ENCODE assay signal across 8 cellular contexts in the genomic region with DNA sequence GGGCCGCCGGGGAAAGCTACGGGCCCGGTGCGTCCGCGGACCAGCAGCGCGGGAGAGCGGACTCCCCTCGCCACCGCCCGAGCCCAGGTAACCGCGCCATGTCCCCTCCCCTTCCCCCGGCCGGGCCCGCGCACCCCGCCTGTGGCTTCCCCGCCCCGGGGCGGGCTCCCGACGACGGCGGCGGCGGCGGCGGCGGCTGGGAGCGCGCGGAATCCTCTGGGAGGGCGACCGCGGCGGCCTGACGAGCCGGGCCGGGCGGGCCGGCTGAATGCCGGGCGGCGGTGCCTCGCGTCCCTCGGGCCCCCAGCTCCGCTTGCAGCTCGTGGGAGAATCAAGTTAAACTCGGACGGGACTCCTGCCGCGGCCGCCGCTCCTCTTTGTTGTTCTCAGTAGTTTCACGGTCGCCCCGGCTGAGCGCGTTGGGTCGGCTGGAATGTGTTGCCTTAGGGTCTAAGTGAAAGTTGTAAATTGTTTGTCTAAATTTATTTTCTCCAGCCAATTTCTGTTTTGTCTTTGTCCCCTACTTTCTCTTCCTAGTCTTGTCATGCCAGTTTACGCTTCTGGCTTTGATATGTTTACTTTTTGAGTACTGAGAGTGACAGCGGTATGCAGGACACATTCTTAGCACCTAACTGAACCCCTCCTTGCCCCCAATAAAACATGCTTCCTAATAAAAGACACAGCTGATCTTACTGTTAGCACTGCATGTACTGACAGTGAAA. TPM values are rescaled to one million over a fixed set of nuclear protein-coding genes. Genes with fewer than 3 reads are reported as not detected.
DNase-seq lines count a peak whose midpoint lies in the region; ATAC-seq, FAIRE-seq and TF ChIP-seq lines count a peak whose summit lies in the region.

No MANE protein-coding gene starts in this region.

- TF ChIP-seq POLR2A in GM12892 (IDR thresholded peaks at IDR 0.05; ENCODE audit: low read depth, low read length) = no peak

- H3K4me3 ChIP-seq in kidney epithelial cell (ENCODE audit: low read depth, low read length) = peak overlapping the region; percentile 89

- H3K4me1 Mint-ChIP-seq in WTC11 = peaks cover 67% of the 10 kb centered on the region

- H3K27ac Mint-ChIP-seq in WTC11 = peak overlapping the region; percentile 93

- ATAC-seq in WTC11 = peak; percentile 44

- peak overlapping the region; percentile 98 for H3K4me3 Mint-ChIP-seq in WTC11

- TF ChIP-seq CTCF in WTC11 (IDR thresholded peaks at IDR 0.05) (no peak), kidney epithelial cell (IDR thresholded peaks at IDR 0.05; ENCODE audit: insufficient read depth, low read length, poor library complexity, severe bottlenecking) (no peak)

- DNase-seq in GM12892 (ENCODE audit: insufficient read length) = peak; percentile 55
- peak; percentile 44 for DNase-seq in HEK293T (ENCODE audit: extremely low spot score)
- peak; percentile 8 for DNase-seq in NCI-H1048 (lab: John Stamatoyannopoulos, UW)
- DNase-seq in WTC11 (ENCODE audit: low spot score) = peak; percentile 65
- DNase-seq in caudate nucleus (lab: John Stamatoyannopoulos, UW) = peak in 56 of 61 donors; percentile 3 to 81 (median 58)
- DNase-seq in kidney epithelial cell (ENCODE audit: low read depth) = no peak
- DNase-seq in stimulated activated CD4-positive, alpha-beta T cell treated with anti-CD3 and anti-CD28 coated beads, Interleukin-15, amount 100 ng/mL, for 24 hours = peak; percentile 76
- no peak for DNase-seq in GM19240 (ENCODE audit: insufficient read length, low spot score)

- no peaks in the 10 kb centered on the region for H3K36me3 ChIP-seq in kidney epithelial cell (ENCODE audit: control insufficient read depth, insufficient read depth, low read length)

- POLR2A ChIA-PET in HEK293T (lab: Yijun Ruan, JAX) (interaction anchor here (0.6 to 1.9 kb wide), 15 partner anchors 9 to 214 kb away, joined by 3 to 9 read pairs (median 4); partner anchors contain the start of genes ELAC1, ME2 and MEX3C), WTC11 (lab: Charles Lee) (interaction anchor here (0.6 to 2.5 kb wide), 12 partner anchors 8 to 167 kb away, joined by 3 to 12 read pairs (median 6); partner anchors contain the start of genes ELAC1, ME2 and MEX3C)

- no peak for FAIRE-seq in GM12892 (lab: Jason Lieb, UNC)

- H3K27ac ChIP-seq in caudate nucleus (ENCODE audit: low read depth, low read length) = peak overlapping the region; percentile 92

- no peaks in the 10 kb centered on the region for H3K27me3 Mint-ChIP-seq in WTC11 (ENCODE audit: low read depth)

- peaks cover 10% of the 10 kb centered on the region for H3K36me3 Mint-ChIP-seq in WTC11

- H3K9me3 Mint-ChIP-seq in WTC11 = no peaks in the 10 kb centered on the region

- H3K27me3 ChIP-seq in kidney epithelial cell (ENCODE audit: control insufficient read depth, insufficient read depth, low read length) = no peaks in the 10 kb centered on the region

- CTCF ChIA-PET in HEK293T (lab: Yijun Ruan, JAX) (no interaction called here), WTC11 (lab: Charles Lee) (interaction anchor here (1.0 to 1.7 kb wide), 5 partner anchors 8 to 152 kb away, joined by 3 to 5 read pairs (median 4); partner anchors contain the start of genes ELAC1 and ME2)

TF ChIP-seq in HEK293T, 16 proteins besides CTCF, POLR2A, EP300 and RAD21:
- peak; percentile 48 for TF ChIP-seq PKNOX1 (IDR thresholded peaks at IDR 0.05)
- TF ChIP-seq HDGF (IDR thresholded peaks at IDR 0.05; ENCODE audit: borderline replicate concordance) = no peak
- no peak for TF ChIP-seq FOXK2 (IDR thresholded peaks at IDR 0.05)
- TF ChIP-seq L3MBTL2 (conservative IDR thresholded peaks at IDR 0.05) = no peak

TF ChIP-seq in WTC11, 78 proteins besides CTCF, POLR2A, EP300 and RAD21:
- no peak for TF ChIP-seq NR2C2 (CRISPR knock-in tag; IDR thresholded peaks at IDR 0.05)
- 0 out of 2 replicates have a peak, but pooled peaks have one; percentile 2 for TF ChIP-seq IRF2 (CRISPR knock-in tag; IDR thresholded peaks at IDR 0.05; ENCODE audit: borderline replicate concordance, low read depth)

RNA-seq across cellular contexts. Expression of gene SMAD4, which starts 0.7 kb away (rescaled TPM):
- 44.2 TPM for polyA plus RNA-seq in GM12892 (2012; ENCODE audit: missing spikeins)
- 105 to 107 TPM (median 107 TPM) in 3 replicates for total RNA-seq in WTC11 (2021)
- 91.9 and 130 TPM in 2 replicates for total RNA-seq in kidney epithelial cell

Comparison
In these comparisons a context has a peak if more than half of its experiments do, and no peak if none do; other contexts are left out.
1. DNase-seq: peak in GM12892 (single experiment), HEK293T (single experiment), NCI-H1048 (single experiment), WTC11 (single experiment), caudate nucleus (56 of 61) and stimulated activated CD4-positive, alpha-beta T cell treated with anti-CD3 and anti-CD28 coated beads, Interleukin-15, amount 100 ng/mL, for 24 hours (single experiment); none in kidney epithelial cell (single experiment) and GM19240 (single experiment).